In genomic region chr5:7868773-7869473, GRCh38 we compare ENCODE assay signal across 8 cellular contexts. TPM values are rescaled to one million over a fixed set of nuclear protein-coding genes. Genes with fewer than 3 reads are reported as not detected.
A peak's percentile ranks its signal among the peaks of the same experiment; 100 is the strongest.
DNase-seq lines count a peak whose midpoint lies in the region; ATAC-seq and TF ChIP-seq lines count a peak whose summit lies in the region.

Gene FASTKD3 (minus strand): TSS chr5:7869031. CDS start chr5:7868083, 948 bp downstream.
Gene MTRR (plus strand): TSS chr5:7869148. CDS start chr5:7870795, 1,647 bp downstream.

- peaks cover 11% of the 10 kb centered on the region for H3K79me2 ChIP-seq in trophoblast cell (ENCODE audit: control insufficient read depth, insufficient read depth, low read length, poor library complexity)

- no peak for TF ChIP-seq EP300 in transverse colon (IDR thresholded peaks at IDR 0.05; ENCODE audit: low read depth)

- intact Hi-C loops in Right ventricle myocardium superior (cut with DNase I) = no loop called here
- intact Hi-C loops in transverse colon (cut with DNase I; ENCODE audit: low total_unique reads) = no loop called here

- peak within 1 kb of the TSS; percentile 88 for H3K4me2 ChIP-seq in trophoblast cell (ENCODE audit: low read length)

- H2BK12ac ChIP-seq in trophoblast cell (ENCODE audit: low read length) = no peak within 1 kb of the TSS

- H3K4me1 ChIP-seq in trophoblast cell (ENCODE audit: control insufficient read depth in 1 of 2, insufficient read depth in 2 of 2, low read length in 2 of 2) = no peaks in the 10 kb centered on the region
- peaks cover 18 to 56% (median 33%) of the 10 kb centered on the region in 4 donors for H3K4me1 ChIP-seq in transverse colon

- H3K36me3 ChIP-seq in trophoblast cell (ENCODE audit: control insufficient read depth in 1 of 2, insufficient read depth in 2 of 2, low read length in 2 of 2) (peaks cover under 1 to 5% of the 10 kb centered on the region in 2 experiments), transverse colon (no peaks in the 10 kb centered on the region)

- no peaks in the 10 kb centered on the region for H3K27me3 ChIP-seq in trophoblast cell (ENCODE audit: insufficient read depth, low read length)
- no peaks in the 10 kb centered on the region for H3K27me3 ChIP-seq in transverse colon

- peak within 1 kb of the TSS; percentile 84 for H3K4ac ChIP-seq in trophoblast cell (ENCODE audit: low read depth, low read length)

- no peak within 1 kb of the TSS for H2BK5ac ChIP-seq in trophoblast cell (ENCODE audit: low read depth, low read length, poor library complexity)

- WGBS in trophoblast cell (ENCODE audit: extremely low coverage, insufficient coverage, insufficient read length) = no CpG with 5 or more reads among the region's 83 CpGs
- 0% methylated on average over 45 of the region's 83 CpGs; no CpG with 5 or more reads in 1 of the 2 donors for WGBS in transverse colon (ENCODE audit: low coverage in 1 of 2), 2 donors

- no peak within 1 kb of the TSS for H3K23ac ChIP-seq in trophoblast cell (ENCODE audit: low read length)

- H3K9ac ChIP-seq in trophoblast cell (ENCODE audit: low read length) = peak within 1 kb of the TSS; percentile 89

- in situ Hi-C loops in transverse colon (cut with MboI; ENCODE audit: low pct_ligation_motif_present in 1 of 4, low pct_unique_long_range_greater_than_20kb in 1 of 4, low sequenced_read_pairs in 3 of 4) = no loop called here

- peaks cover 9% of the 10 kb centered on the region for H3K79me1 ChIP-seq in trophoblast cell (ENCODE audit: low read length)

- peak within 1 kb of the TSS; percentile 35 for H4K12ac ChIP-seq in trophoblast cell (ENCODE audit: low read depth, low read length)

- H3K14ac ChIP-seq in trophoblast cell (ENCODE audit: low read length) = peak within 1 kb of the TSS; percentile 61

- peak within 1 kb of the TSS; percentile 81 for H4K8ac ChIP-seq in trophoblast cell (ENCODE audit: low read depth, low read length)

- peak; percentile 73 for DNase-seq in GM12864 (ENCODE audit: low read depth)
- peak; percentile 95 to 98 (median 97) for DNase-seq in NCI-H1417 (lab: John Stamatoyannopoulos, UW)
- DNase-seq in SW 1271 (lab: John Stamatoyannopoulos, UW) = peak; percentile 88 to 95
- DNase-seq in activated naive CD8-positive, alpha-beta T cell treated with anti-CD3 and anti-CD28 coated beads, Interleukin-2, amount 50 U/mL, for 16 hours (ENCODE audit: low read depth, low spot score) = peak; percentile 76
- DNase-seq in Right ventricle myocardium superior = peak; percentile 97
- DNase-seq in trophoblast cell = peak; percentile 88 to 94
- peak; percentile 95 for DNase-seq in transverse colon

- H3K9me3 ChIP-seq in trophoblast cell (ENCODE audit: insufficient read depth, low read depth, low read length) (no peaks in the 10 kb centered on the region), transverse colon (no peaks in the 10 kb centered on the region)

- no peak within 1 kb of the TSS for H2AK5ac ChIP-seq in trophoblast cell (ENCODE audit: low read length)

- TF ChIP-seq CTCF in GM12864 (IDR thresholded peaks at IDR 0.05; ENCODE audit: low read depth, low read length, missing control alignments) (no peak), transverse colon (IDR thresholded peaks at IDR 0.05) (no peak)

- H3K4me3 ChIP-seq in GM12864 (ENCODE audit: low read depth, low read length) (peak within 1 kb of the TSS; percentile 92), trophoblast cell (ENCODE audit: low read depth, low read length) (peak within 1 kb of the TSS; percentile 93), transverse colon (peak within 1 kb of the TSS; percentile 95 to 99 (median 97))

- H3K18ac ChIP-seq in trophoblast cell (ENCODE audit: low read length) = peak within 1 kb of the TSS; percentile 76

- peak within 1 kb of the TSS; percentile 68 for H2AFZ ChIP-seq in trophoblast cell (ENCODE audit: insufficient read depth, low read length, poor library complexity)

- TF ChIP-seq POLR2A in transverse colon (IDR thresholded peaks at IDR 0.05) = peak; percentile 85

- H4K91ac ChIP-seq in trophoblast cell (ENCODE audit: low read depth, low read length) = peak within 1 kb of the TSS; percentile 50

- no peak within 1 kb of the TSS for H3K27ac ChIP-seq in trophoblast cell (ENCODE audit: low read depth, low read length)
- peak within 1 kb of the TSS; percentile 90 to 96 (median 92) for H3K27ac ChIP-seq in transverse colon

- ATAC-seq in HG02759 (IDR thresholded peaks at IDR 0.05; ENCODE audit: unreplicated experiment) (peak; percentile 98), Right ventricle myocardium superior (ENCODE audit: poor library complexity) (peak; percentile 100)

- peak within 1 kb of the TSS; percentile 6 for H2BK120ac ChIP-seq in trophoblast cell (ENCODE audit: insufficient read depth, low read length, poor library complexity)

RNA-seq across cellular contexts. Expression of gene FASTKD3, which starts in this region (rescaled TPM):
- total RNA-seq in Right ventricle myocardium superior (4.7 TPM), transverse colon (10 to 100 TPM in 2 of 4 donors, 1 to 10 TPM in 1, under 1 TPM in 1; 0.80 to 11.7 (median 8.0) TPM)
- polyA plus RNA-seq in trophoblast cell (2013) = 4.1 and 4.2 TPM in 2 replicates

RNA-seq across cellular contexts. Expression of gene MTRR, which starts in this region (rescaled TPM):
- total RNA-seq in Right ventricle myocardium superior (28.2 TPM), transverse colon (100 to 1,000 TPM in 1 of 4 donors, 10 to 100 TPM in 3; 31.4 to 120 (median 43.4) TPM)
- 26.2 and 27.7 TPM in 2 replicates for polyA plus RNA-seq in trophoblast cell (2013)
